In genomic region chr2:216298719-216299118, GRCh38 we compare ENCODE assay signal across 16 cellular contexts.
DNase-seq lines count a peak whose midpoint lies in the region; ATAC-seq, FAIRE-seq and TF ChIP-seq lines count a peak whose summit lies in the region.
"Had no signal": no experiment of that assay in that cellular context is flagged by ENCODE, and none has a peak within 500 bp of the region (broad histone marks: within the 10 kb centered on the region; RNA-seq: fewer than 3 reads in every experiment).

No MANE protein-coding gene starts in this region.

- H3K9me3 ChIP-seq in GM23248 (ENCODE audit: low read depth) (no peaks in the 10 kb centered on the region), fibroblast of lung (ENCODE audit: control insufficient read depth, insufficient read depth, low read depth, low read length) (no peaks in the 10 kb centered on the region), pancreas (no peaks in the 10 kb centered on the region)

- peaks cover 38% of the 10 kb centered on the region for H3F3A ChIP-seq in GM23248 (ENCODE audit: insufficient read depth)

- no peak overlapping the region for H2AFZ ChIP-seq in GM23248
- no peak overlapping the region for H2AFZ ChIP-seq in fibroblast of lung (ENCODE audit: low read length)

- H3K9ac ChIP-seq in GM23248 (peak overlapping the region; percentile 64), fibroblast of lung (ENCODE audit: insufficient read depth, low read length) (no peak overlapping the region)

- TF ChIP-seq CTCF in fibroblast of lung (conservative IDR thresholded peaks at IDR 0.05 in 1 of 2, IDR thresholded peaks at IDR 0.05 in 1 of 2; ENCODE audit: low read depth in 1 of 2, low read length in 2 of 2), result no peak
- TF ChIP-seq CTCF in pancreas (IDR thresholded peaks at IDR 0.05), result no peak

- ATAC-seq in SK-N-SH treated with all-trans-retinoic acid at 6 μM for 48 hours (peak; percentile 83), pancreas (no peak)
- no peak for ATAC-seq in activated CD4-positive, CD25-positive, alpha-beta regulatory T cell treated with anti-CD3 and anti-CD28 coated beads, Interleukin-2, amount 50 U/mL, for 24 hours
- ATAC-seq: activated naive CD4-positive, alpha-beta T cell treated with anti-CD3 and anti-CD28 coated beads, Interleukin-2, amount 50 U/mL, for 72 hours; left lobe of liver had no signal

- H4K20me1 ChIP-seq in GM23248 (ENCODE audit: insufficient read depth), result no peaks in the 10 kb centered on the region
- H4K20me1 ChIP-seq in fibroblast of lung (ENCODE audit: control insufficient read depth, extremely low read depth, insufficient read depth, low read length), result no peaks in the 10 kb centered on the region

- H3K4me3 ChIP-seq in GM23248, result no peak overlapping the region
- no peak overlapping the region for H3K4me3 ChIP-seq in fibroblast of lung (replicated peaks in 1 of 4; ENCODE audit: control extremely low read depth in 1 of 4, insufficient read depth in 1 of 4, low read depth in 3 of 4, low read length in 4 of 4)
- no peak overlapping the region for H3K4me3 ChIP-seq in skeletal muscle cell (ENCODE audit: low read depth, low read length)
- no peak overlapping the region for H3K4me3 ChIP-seq in pancreas

- DNase-seq in GM23248 (peak; percentile 95), fibroblast of lung (ENCODE audit: low read depth in 2 of 2) (peak in 1 of 2 donors; percentile 90), skeletal muscle cell (ENCODE audit: low read depth) (peak; percentile 56), pancreas (no peak), OCI-M2 (lab: John Stamatoyannopoulos, UW; ENCODE audit: unreplicated experiment) (no peak), anterior cingulate cortex (lab: John Stamatoyannopoulos, UW) (no peak)
- DNase-seq: effector CD4-positive, alpha-beta T cell; glutamatergic neuron; KG1; NCI-H187; SHP77 treated with DMSO at 0.1 percent for 48 hours had no signal

- H3K79me2 ChIP-seq in GM23248 (ENCODE audit: insufficient read depth) (peaks cover 37% of the 10 kb centered on the region), fibroblast of lung (ENCODE audit: control insufficient read depth, insufficient read depth, low read length) (no peaks in the 10 kb centered on the region)

- FAIRE-seq in pancreas (lab: Jason Lieb, UNC), result no peak

- no peaks in the 10 kb centered on the region for H3K9me2 ChIP-seq in GM23248 (ENCODE audit: insufficient read depth)

- intact Hi-C loops in pancreas (cut with DNase I), result no loop called here

- H3K4me1 ChIP-seq in GM23248 (ENCODE audit: insufficient read depth) (peaks cover 39% of the 10 kb centered on the region), fibroblast of lung (ENCODE audit: control insufficient read depth, extremely low read depth, insufficient read depth, low read length) (peaks cover 11% of the 10 kb centered on the region), pancreas (no peaks in the 10 kb centered on the region)

- in situ Hi-C loops in GM23248 (cut with MboI), result no loop called here

- H3K36me3 ChIP-seq in GM23248 (ENCODE audit: low read depth) (no peaks in the 10 kb centered on the region), fibroblast of lung (ENCODE audit: control insufficient read depth, insufficient read depth, low read length) (no peaks in the 10 kb centered on the region), pancreas (no peaks in the 10 kb centered on the region)

- 0 to 3% methylated on average over 2 of the region's 2 CpGs for WGBS in GM23248 (ENCODE audit: low coverage in 1 of 2, low lambda C conversion rate in 2 of 2, missing lambda C conversion rate in 2 of 2), 2 experiments
- 65 to 66% methylated on average over 2 of the region's 2 CpGs for WGBS in pancreas, 2 donors

- H3K4me2 ChIP-seq in GM23248 (ENCODE audit: unreplicated experiment) (peak overlapping the region; percentile 36), fibroblast of lung (ENCODE audit: extremely low read depth, insufficient read depth, low read length) (no peak overlapping the region)

- no peaks in the 10 kb centered on the region for H3K27me3 ChIP-seq in GM23248 (replicated peaks; ENCODE audit: insufficient read depth)
- no peaks in the 10 kb centered on the region for H3K27me3 ChIP-seq in fibroblast of lung (ENCODE audit: control insufficient read depth, insufficient read depth, low read length)
- no peaks in the 10 kb centered on the region for H3K27me3 ChIP-seq in pancreas

- H3K27ac ChIP-seq in GM23248 (peak overlapping the region; percentile 88), fibroblast of lung (ENCODE audit: insufficient read depth, low read length) (peak overlapping the region; percentile 34), pancreas (no peak overlapping the region)
- H3K27ac ChIP-seq: VCaP had no signal

TF ChIP-seq in SK-N-SH treated with all-trans-retinoic acid at 6 μM for 48 hours, 23 proteins besides CTCF, POLR2A, EP300 and RAD21:
- no peak for TF ChIP-seq ZNF565 (CRISPR knock-in tag; conservative IDR thresholded peaks at IDR 0.05; ENCODE audit: low read depth)
- TF ChIP-seq, protein P1, sequence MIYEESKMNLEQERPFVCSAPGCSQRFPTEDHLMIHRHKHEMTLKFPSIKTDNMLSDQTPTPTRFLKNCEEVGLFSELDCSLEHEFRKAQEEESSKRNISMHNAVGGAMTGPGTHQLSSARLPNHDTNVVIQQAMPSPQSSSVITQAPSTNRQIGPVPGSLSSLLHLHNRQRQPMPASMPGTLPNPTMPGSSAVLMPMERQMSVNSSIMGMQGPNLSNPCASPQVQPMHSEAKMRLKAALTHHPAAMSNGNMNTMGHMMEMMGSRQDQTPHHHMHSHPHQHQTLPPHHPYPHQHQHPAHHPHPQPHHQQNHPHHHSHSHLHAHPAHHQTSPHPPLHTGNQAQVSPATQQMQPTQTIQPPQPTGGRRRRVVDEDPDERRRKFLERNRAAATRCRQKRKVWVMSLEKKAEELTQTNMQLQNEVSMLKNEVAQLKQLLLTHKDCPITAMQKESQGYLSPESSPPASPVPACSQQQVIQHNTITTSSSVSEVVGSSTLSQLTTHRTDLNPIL (CRISPR knock-in tag; IDR thresholded peaks at IDR 0.05; ENCODE audit: low read depth), result no peak
- TF ChIP-seq TSHZ2 (CRISPR knock-in tag; IDR thresholded peaks at IDR 0.05), result no peak
- TF ChIP-seq GLIS3 (CRISPR knock-in tag; IDR thresholded peaks at IDR 0.05), result no peak
- no peak for TF ChIP-seq CSRNP3 (CRISPR knock-in tag; IDR thresholded peaks at IDR 0.05)
- TF ChIP-seq RARB (CRISPR knock-in tag; IDR thresholded peaks at IDR 0.05), result no peak
- no peak for TF ChIP-seq TCF4 (CRISPR knock-in tag; IDR thresholded peaks at IDR 0.05; ENCODE audit: borderline replicate concordance)

Comparison
In these comparisons a context has a peak if more than half of its experiments do, and no peak if none do; other contexts are left out.
1. DNase-seq: peak in GM23248 (single experiment) and skeletal muscle cell (single experiment); none in pancreas (0 of 6), OCI-M2 (single experiment) and anterior cingulate cortex (0 of 58).
2. H3K27ac ChIP-seq: peak in GM23248 (single experiment) and fibroblast of lung (single experiment); none in pancreas (0 of 4).